In genomic region chr17:4509402-4509801, GRCh38 we compare ENCODE assay signal across 9 cellular contexts. TPM values are rescaled to one million over a fixed set of nuclear protein-coding genes. Genes with fewer than 3 reads are reported as not detected.
DNase-seq lines count a peak whose midpoint lies in the region; ATAC-seq and TF ChIP-seq lines count a peak whose summit lies in the region.
"Had no signal": no experiment of that assay in that cellular context is flagged by ENCODE, and none has a peak within 500 bp of the region (broad histone marks: within the 10 kb centered on the region; RNA-seq: fewer than 3 reads in every experiment).

No MANE protein-coding gene starts in this region.

- no peak overlapping the region for H3K4me3 ChIP-seq in GM12865 (ENCODE audit: low read depth, low read length)
- no peak overlapping the region for H3K4me3 ChIP-seq in NB4 (ENCODE audit: low read depth, low read length)
- H3K4me3 ChIP-seq in endodermal cell (ENCODE audit: low read length) = no peak overlapping the region
- H3K4me3 ChIP-seq in trophoblast cell (ENCODE audit: low read depth, low read length) = no peak overlapping the region
- no peak overlapping the region for H3K4me3 ChIP-seq in MG63

- no peak overlapping the region for H4K8ac ChIP-seq in trophoblast cell (ENCODE audit: low read depth, low read length)

- H3K4me2 ChIP-seq in trophoblast cell (ENCODE audit: low read length) = no peak overlapping the region

- H3K27ac Mint-ChIP-seq in endodermal cell (no peak overlapping the region), osteocyte (ENCODE audit: unreplicated experiment) (no peak overlapping the region)

- H3K79me1 ChIP-seq in trophoblast cell (ENCODE audit: low read length) = peaks cover 47% of the 10 kb centered on the region

- H3K4me1 Mint-ChIP-seq in endodermal cell (peaks cover 2% of the 10 kb centered on the region), osteocyte (ENCODE audit: unreplicated experiment) (no peaks in the 10 kb centered on the region)

- H2BK120ac ChIP-seq in trophoblast cell (ENCODE audit: insufficient read depth, low read length, poor library complexity) = no peak overlapping the region

- DNase-seq in GM12865 (ENCODE audit: low read depth) (peak; percentile 62), NB4 (ENCODE audit: low read depth) (peak; percentile 43), endodermal cell (no peak), trophoblast cell (no peak), osteocyte (ENCODE audit: extremely low spot score, unreplicated experiment) (no peak), foreskin keratinocyte (no peak), MG63 (no peak)
- no peak for DNase-seq in stimulated activated naive CD4-positive, alpha-beta T cell treated with Interleukin-2 at 50 U/mL for 16 hours (lab: John Stamatoyannopoulos, UW)
- DNase-seq: NK-92 treated with Interleukin-12 subunit alpha and Interleukin-12 subunit beta, amount 100 ng/mL, for 24 hours had no signal

- H2AK5ac ChIP-seq in trophoblast cell (ENCODE audit: low read length) = no peak overlapping the region

- no peak overlapping the region for H3K27ac ChIP-seq in endodermal cell (ENCODE audit: low read depth, low read length)
- no peak overlapping the region for H3K27ac ChIP-seq in trophoblast cell (ENCODE audit: low read depth, low read length)
- H3K27ac ChIP-seq in foreskin keratinocyte = no peak overlapping the region

- H3K9me3 Mint-ChIP-seq in endodermal cell (no peaks in the 10 kb centered on the region), osteocyte (ENCODE audit: unreplicated experiment) (no peaks in the 10 kb centered on the region)

- TF ChIP-seq CTCF in GM12865 (IDR thresholded peaks at IDR 0.05; ENCODE audit: insufficient read depth, low read depth, low read length, missing control alignments) (peak; percentile 6), NB4 (IDR thresholded peaks at IDR 0.05; ENCODE audit: low read depth, low read length) (no peak), endodermal cell (conservative IDR thresholded peaks at IDR 0.05) (peak; percentile 14), osteocyte (IDR thresholded peaks at IDR 0.05) (no peak), foreskin keratinocyte (conservative IDR thresholded peaks at IDR 0.05) (no peak)

- H3K14ac ChIP-seq in trophoblast cell (ENCODE audit: low read length) = no peak overlapping the region

- no peak overlapping the region for H4K91ac ChIP-seq in trophoblast cell (ENCODE audit: low read depth, low read length)

- H3K23ac ChIP-seq in trophoblast cell (ENCODE audit: low read length) = no peak overlapping the region

- no peak overlapping the region for H2BK12ac ChIP-seq in trophoblast cell (ENCODE audit: low read length)

- H3K18ac ChIP-seq in trophoblast cell (ENCODE audit: low read length) = peak overlapping the region; percentile 9

- H3K36me3 Mint-ChIP-seq in endodermal cell (ENCODE audit: low read depth) (no peaks in the 10 kb centered on the region), osteocyte (ENCODE audit: unreplicated experiment) (no peaks in the 10 kb centered on the region)

- no peaks in the 10 kb centered on the region for H3K9me3 ChIP-seq in endodermal cell (ENCODE audit: control insufficient read depth, low read length)
- H3K9me3 ChIP-seq in trophoblast cell (ENCODE audit: insufficient read depth, low read depth, low read length) = no peaks in the 10 kb centered on the region
- no peaks in the 10 kb centered on the region for H3K9me3 ChIP-seq in MG63

- TF ChIP-seq POLR2A in NB4 (IDR thresholded peaks at IDR 0.05; ENCODE audit: extremely low read depth, insufficient read length) = no peak

- no peak overlapping the region for H2AFZ ChIP-seq in trophoblast cell (ENCODE audit: insufficient read depth, low read length, poor library complexity)

- ATAC-seq in foreskin keratinocyte = no peak

- H3K36me3 ChIP-seq in endodermal cell (ENCODE audit: control insufficient read depth, insufficient read depth, low read length) (no peaks in the 10 kb centered on the region), trophoblast cell (ENCODE audit: control insufficient read depth in 1 of 2, insufficient read depth in 2 of 2, low read length in 2 of 2) (peaks cover 23 to 50% of the 10 kb centered on the region in 2 experiments), MG63 (no peaks in the 10 kb centered on the region)

- H3K4me1 ChIP-seq in endodermal cell (ENCODE audit: control insufficient read depth, insufficient read depth, low read length) = no peaks in the 10 kb centered on the region
- H3K4me1 ChIP-seq in trophoblast cell (ENCODE audit: control insufficient read depth in 1 of 2, insufficient read depth in 2 of 2, low read length in 2 of 2) = peaks cover 80 to 91% of the 10 kb centered on the region in 2 experiments
- H3K4me1 ChIP-seq in foreskin keratinocyte = no peaks in the 10 kb centered on the region

- H2BK5ac ChIP-seq in trophoblast cell (ENCODE audit: low read depth, low read length, poor library complexity) = no peak overlapping the region

- H3K27me3 Mint-ChIP-seq in endodermal cell (ENCODE audit: insufficient read depth) (peaks cover 9% of the 10 kb centered on the region), osteocyte (ENCODE audit: unreplicated experiment) (peaks cover 27% of the 10 kb centered on the region)

- H3K27me3 ChIP-seq in endodermal cell (ENCODE audit: control insufficient read depth, insufficient read depth, low read length, poor library complexity, severe bottlenecking) (no peaks in the 10 kb centered on the region), trophoblast cell (ENCODE audit: insufficient read depth, low read length) (no peaks in the 10 kb centered on the region), foreskin keratinocyte (peaks cover 2% of the 10 kb centered on the region), MG63 (no peaks in the 10 kb centered on the region)

- H3K79me2 ChIP-seq in trophoblast cell (ENCODE audit: control insufficient read depth, insufficient read depth, low read length, poor library complexity) = peaks cover 54% of the 10 kb centered on the region

- H4K12ac ChIP-seq in trophoblast cell (ENCODE audit: low read depth, low read length) = no peak overlapping the region

- H3K9ac ChIP-seq in endodermal cell (ENCODE audit: extremely low read depth, low read length, poor library complexity, severe bottlenecking) (no peak overlapping the region), trophoblast cell (ENCODE audit: low read length) (no peak overlapping the region)

- H3K4me3 Mint-ChIP-seq in endodermal cell = no peak overlapping the region
- H3K4me3 Mint-ChIP-seq in osteocyte (ENCODE audit: unreplicated experiment) = no peak overlapping the region

- peak overlapping the region; percentile 45 for H3K4ac ChIP-seq in trophoblast cell (ENCODE audit: low read depth, low read length)

- 90% methylated on average over 8 of the region's 8 CpGs for WGBS in endodermal cell (ENCODE audit: insufficient coverage in 1 of 2, insufficient read length in 1 of 2), 2 experiments
- no CpG with 5 or more reads among the region's 8 CpGs for WGBS in trophoblast cell (ENCODE audit: extremely low coverage, insufficient coverage, insufficient read length)

RNA-seq across cellular contexts. Expression of gene SPNS2, which starts 10.7 kb away (rescaled TPM):
- total RNA-seq in endodermal cell (under 1 TPM in 1 of 2 donors, not detected in 1; 0.09 TPM), osteocyte (0.31 TPM in 1 of 2 replicates, not detected in the other), foreskin keratinocyte (0.31 and 0.35 TPM in 2 replicates)
- polyA plus RNA-seq in endodermal cell (2013, experiment 1 of 2) = 3.3 TPM
- 2.2 TPM for polyA plus RNA-seq in endodermal cell (2013, experiment 2 of 2)
- polyA plus RNA-seq in trophoblast cell (2013) = 153 and 164 TPM in 2 replicates
- 0.22 and 0.47 TPM in 2 replicates for polyA plus RNA-seq in foreskin keratinocyte
- 0.22 and 4.2 TPM in 2 replicates for total RNA-seq in MG63 (2014; rRNA removed; shearing (Covaris generic); ENCODE audit: low replicate concordance)

RNA-seq across cellular contexts. Expression of gene MYBBP1A, which starts 45.8 kb away (rescaled TPM):
- total RNA-seq in endodermal cell (10 to 100 TPM; 55.6 to 70.9 TPM), osteocyte (47.9 and 48.5 TPM in 2 replicates), foreskin keratinocyte (76.5 and 89.3 TPM in 2 replicates)
- 31.3 TPM for polyA plus RNA-seq in endodermal cell (2013, experiment 1 of 2)
- polyA plus RNA-seq in endodermal cell (2013, experiment 2 of 2) = 24.9 TPM
- 12.1 and 12.4 TPM in 2 replicates for polyA plus RNA-seq in trophoblast cell (2013)
- polyA plus RNA-seq in foreskin keratinocyte = 58.7 and 69.4 TPM in 2 replicates
- total RNA-seq in MG63 (2014; rRNA removed; shearing (Covaris generic); ENCODE audit: low replicate concordance) = 34.0 and 63.2 TPM in 2 replicates

RNA-seq across cellular contexts. Expression of gene GGT6, which starts 51.0 kb away (rescaled TPM):
- total RNA-seq in endodermal cell = not detected
- polyA plus RNA-seq in endodermal cell (2013, experiment 1 of 2) = not detected
- polyA plus RNA-seq in endodermal cell (2013, experiment 2 of 2) = not detected
- polyA plus RNA-seq in trophoblast cell (2013) = not detected in 2 replicates
- total RNA-seq in osteocyte = not detected in 2 replicates
- 0.25 and 0.31 TPM in 2 replicates for total RNA-seq in foreskin keratinocyte
- 0.18 and 0.22 TPM in 2 replicates for polyA plus RNA-seq in foreskin keratinocyte
- not detected in 2 replicates for total RNA-seq in MG63 (2014; rRNA removed; shearing (Covaris generic); ENCODE audit: low replicate concordance)

Comparison
In these comparisons a context has a peak if more than half of its experiments do, and no peak if none do; other contexts are left out.
1. DNase-seq: peak in GM12865 (single experiment) and NB4 (single experiment); none in endodermal cell (single experiment), trophoblast cell (0 of 2), osteocyte (single experiment), foreskin keratinocyte (0 of 2), stimulated activated naive CD4-positive, alpha-beta T cell treated with Interleukin-2 at 50 U/mL for 16 hours (single experiment) and MG63 (single experiment).
2. CTCF ChIP-seq: peak in GM12865 (single experiment) and endodermal cell (single experiment); none in NB4 (single experiment), osteocyte (single experiment) and foreskin keratinocyte (single experiment).